ENCODE assay signal across 17 cellular contexts in the genomic region with DNA sequence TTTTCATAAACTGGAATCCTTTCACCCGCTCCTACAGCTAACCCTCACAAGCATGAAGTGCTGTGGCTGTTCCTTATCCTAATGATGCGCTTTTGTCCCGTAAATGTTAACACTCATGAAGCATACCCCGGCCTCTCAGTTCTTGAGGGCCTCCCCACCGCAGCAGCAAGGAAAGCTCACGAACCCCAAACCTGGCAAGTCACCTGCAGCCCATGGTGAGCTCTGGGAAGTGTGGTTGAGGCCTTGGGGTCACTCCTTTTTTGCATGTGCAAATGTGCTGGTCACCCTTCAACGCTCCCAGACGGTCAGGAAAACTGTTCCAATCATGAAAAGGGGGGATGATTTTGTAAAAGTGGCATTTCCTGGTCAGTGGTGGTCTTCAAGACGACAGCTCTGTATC.
A peak's percentile ranks its signal among the peaks of the same experiment; 100 is the strongest.
DNase-seq lines count a peak whose midpoint lies in the region; ATAC-seq and TF ChIP-seq lines count a peak whose summit lies in the region.
"Had no signal": no experiment of that assay in that cellular context is flagged by ENCODE, and none has a peak within 500 bp of the region (broad histone marks: within the 10 kb centered on the region; RNA-seq: fewer than 3 reads in every experiment).

No MANE protein-coding gene starts in this region.

- no peaks in the 10 kb centered on the region for H3K9me3 ChIP-seq in CD8-positive, alpha-beta T cell (ENCODE audit: low read length)
- H3K9me3 ChIP-seq in esophagus muscularis mucosa (no peaks in the 10 kb centered on the region), aorta (ENCODE audit: control insufficient read depth, low read length) (no peaks in the 10 kb centered on the region)
- H3K9me3 ChIP-seq: A549 had no signal

- no peaks in the 10 kb centered on the region for H3K9me3 Mint-ChIP-seq in CD8-positive, alpha-beta T cell
- no peaks in the 10 kb centered on the region for H3K9me3 Mint-ChIP-seq in chondrocyte (ENCODE audit: low read depth)
- no peaks in the 10 kb centered on the region for H3K9me3 Mint-ChIP-seq in osteocyte (ENCODE audit: unreplicated experiment)
- H3K9me3 Mint-ChIP-seq: CD4-positive, alpha-beta T cell; H9 had no signal

- TF ChIP-seq EP300 in esophagus muscularis mucosa (IDR thresholded peaks at IDR 0.05), result no peak

- H3K4me3 Mint-ChIP-seq in CD8-positive, alpha-beta T cell, result no peak overlapping the region
- H3K4me3 Mint-ChIP-seq in chondrocyte (ENCODE audit: unreplicated experiment), result no peak overlapping the region
- H3K4me3 Mint-ChIP-seq in osteocyte (ENCODE audit: unreplicated experiment), result no peak overlapping the region
- H3K4me3 Mint-ChIP-seq: CD4-positive, alpha-beta T cell; H9 had no signal

- 89% methylated on average over 9 of the region's 9 CpGs for WGBS in esophagus muscularis mucosa
- 92 to 94% methylated on average over 9 of the region's 9 CpGs for WGBS in aorta, 2 donors

- CTCF ChIA-PET in CD8-positive, alpha-beta T cell (lab: Charles Lee), result interaction anchor here (0.6 to 2.7 kb wide), 6 partner anchors 10 to 169 kb away, joined by 3 to 15 read pairs (median 4); no protein-coding TSS in a partner anchor

- H3K4me1 Mint-ChIP-seq in CD8-positive, alpha-beta T cell (ENCODE audit: low read depth), result no peaks in the 10 kb centered on the region
- H3K4me1 Mint-ChIP-seq in chondrocyte (ENCODE audit: low read depth), result no peaks in the 10 kb centered on the region
- H3K4me1 Mint-ChIP-seq in osteocyte (ENCODE audit: unreplicated experiment), result no peaks in the 10 kb centered on the region

- H3K27ac Mint-ChIP-seq in CD8-positive, alpha-beta T cell, result peak overlapping the region; percentile 34
- H3K27ac Mint-ChIP-seq in chondrocyte (ENCODE audit: unreplicated experiment), result no peak overlapping the region
- H3K27ac Mint-ChIP-seq in osteocyte (ENCODE audit: unreplicated experiment), result no peak overlapping the region
- H3K27ac Mint-ChIP-seq: CD4-positive, alpha-beta T cell; H9 had no signal

- TF ChIP-seq CTCF in CD8-positive, alpha-beta T cell (IDR thresholded peaks at IDR 0.05), result no peak
- no peak for TF ChIP-seq CTCF in chondrocyte (IDR thresholded peaks at IDR 0.05)
- TF ChIP-seq CTCF in esophagus muscularis mucosa (IDR thresholded peaks at IDR 0.05), result no peak
- no peak for TF ChIP-seq CTCF in osteocyte (IDR thresholded peaks at IDR 0.05)

- no peaks in the 10 kb centered on the region for H3K36me3 ChIP-seq in CD8-positive, alpha-beta T cell (ENCODE audit: insufficient read depth, low read length)
- H3K36me3 ChIP-seq in esophagus muscularis mucosa (peaks cover 27 to 49% (median 29%) of the 10 kb centered on the region in 4 donors), aorta (ENCODE audit: control insufficient read depth in 1 of 2, insufficient read depth in 2 of 2, low read length in 1 of 2) (no peaks in the 10 kb centered on the region)

- DNase-seq in CD8-positive, alpha-beta T cell, result peak in 1 of 7 experiments; percentile 40
- DNase-seq in chondrocyte (ENCODE audit: low spot score), result peak; percentile 28
- peak; percentile 21 for DNase-seq in esophagus muscularis mucosa (ENCODE audit: extremely low spot score)
- DNase-seq in osteocyte (ENCODE audit: extremely low spot score, unreplicated experiment), result peak; percentile 64
- DNase-seq in aorta, result no peak
- DNase-seq: AML-193; CD4-positive, alpha-beta T cell; DMS153; DMS79; GDM1; GOT3 had no signal

- H3K4me3 ChIP-seq in CD8-positive, alpha-beta T cell (ENCODE audit: low read depth, low read length), result no peak overlapping the region
- H3K4me3 ChIP-seq in esophagus muscularis mucosa (no peak overlapping the region), aorta (ENCODE audit: low read length in 2 of 2) (no peak overlapping the region)
- H3K4me3 ChIP-seq: A549 had no signal

- H3K27ac ChIP-seq in CD8-positive, alpha-beta T cell (ENCODE audit: low read depth, low read length), result no peak overlapping the region
- no peak overlapping the region for H3K27ac ChIP-seq in esophagus muscularis mucosa (replicated peaks in 1 of 4)
- H3K27ac ChIP-seq in aorta (ENCODE audit: low read depth in 1 of 2, low read length in 2 of 2), result no peak overlapping the region
- H3K27ac ChIP-seq: 22Rv1, A549, C4-2B had no signal

- H3K27me3 Mint-ChIP-seq in CD8-positive, alpha-beta T cell (ENCODE audit: low read depth), result peaks cover 1% of the 10 kb centered on the region
- H3K27me3 Mint-ChIP-seq in chondrocyte (ENCODE audit: low read depth), result peaks cover 2% of the 10 kb centered on the region
- H3K27me3 Mint-ChIP-seq in osteocyte (ENCODE audit: unreplicated experiment), result no peaks in the 10 kb centered on the region

- intact Hi-C loops in CD8-positive, alpha-beta T cell (cut with DNase I, micrococcal nuclease), result loop anchor here in 1 of 2 experiments (1.0 kb wide), 1 partner anchor 159 kb away; no protein-coding TSS in a partner anchor
- intact Hi-C loops in esophagus muscularis mucosa (cut with DNase I) (no loop called here), aorta (cut with DNase I) (loop anchor here (5.0 kb wide), 2 partner anchors 138 to 142 kb away; no protein-coding TSS in a partner anchor)

- H3K4me1 ChIP-seq in CD8-positive, alpha-beta T cell (ENCODE audit: insufficient read depth, low read length), result no peaks in the 10 kb centered on the region
- peaks cover 0 to 6% (median 0%) of the 10 kb centered on the region in 4 donors for H3K4me1 ChIP-seq in esophagus muscularis mucosa
- no peaks in the 10 kb centered on the region for H3K4me1 ChIP-seq in aorta (ENCODE audit: control insufficient read depth in 1 of 2, insufficient read depth in 2 of 2, low read length in 2 of 2)
- H3K4me1 ChIP-seq: A549 had no signal

- no peak for ATAC-seq in CD8-positive, alpha-beta T cell
- no peak for ATAC-seq in activated CD4-positive, CD25-positive, alpha-beta regulatory T cell treated with anti-CD3 and anti-CD28 coated beads, Interleukin-2, amount 50 U/mL, for 24 hours
- ATAC-seq in HG02798 (IDR thresholded peaks at IDR 0.05; ENCODE audit: poor library complexity, unreplicated experiment) (no peak), aorta (ENCODE audit: low FRiP score) (no peak)
- ATAC-seq: A549 had no signal

- H3K36me3 Mint-ChIP-seq in CD8-positive, alpha-beta T cell, result peaks cover 42% of the 10 kb centered on the region
- H3K36me3 Mint-ChIP-seq in chondrocyte (ENCODE audit: low read depth), result peaks cover 10% of the 10 kb centered on the region
- H3K36me3 Mint-ChIP-seq in osteocyte (ENCODE audit: unreplicated experiment), result peaks cover 9% of the 10 kb centered on the region

- TF ChIP-seq POLR2A in esophagus muscularis mucosa (IDR thresholded peaks at IDR 0.05; ENCODE audit: low read depth), result no peak

- POLR2A ChIA-PET in CD8-positive, alpha-beta T cell (lab: Charles Lee), result no interaction called here

- no peaks in the 10 kb centered on the region for H3K27me3 ChIP-seq in CD8-positive, alpha-beta T cell (ENCODE audit: insufficient read depth, low read length)
- H3K27me3 ChIP-seq in esophagus muscularis mucosa, result peaks cover 0 to 7% (median 0%) of the 10 kb centered on the region in 4 donors
- H3K27me3 ChIP-seq in aorta (ENCODE audit: control insufficient read depth in 1 of 2, insufficient read depth in 2 of 2, low read length in 1 of 2), result no peaks in the 10 kb centered on the region

Comparison
In these comparisons a context has a peak if more than half of its experiments do, and no peak if none do; other contexts are left out.
1. DNase-seq: peak in chondrocyte (single experiment), esophagus muscularis mucosa (single experiment) and osteocyte (single experiment); none in aorta (0 of 2).